Comparison of ENCODE assay signal across 18 cellular contexts in genomic region chr11:62875698-62876483, GRCh38. TPM values are rescaled to one million over a fixed set of nuclear protein-coding genes. Genes with fewer than 3 reads are reported as not detected.
DNase-seq lines count a peak whose midpoint lies in the region; ATAC-seq and TF ChIP-seq lines count a peak whose summit lies in the region.
"Had no signal": no experiment of that assay in that cellular context is flagged by ENCODE, and none has a peak within 500 bp of the region (broad histone marks: within the 10 kb centered on the region; RNA-seq: fewer than 3 reads in every experiment).

No MANE protein-coding gene starts in this region.

- intact Hi-C loops in prostate gland (cut with DNase I), result no loop called here

- no peak for ATAC-seq in SK-N-SH treated with all-trans-retinoic acid at 6 μM for 48 hours
- ATAC-seq in GM18519 (IDR thresholded peaks at IDR 0.05; ENCODE audit: low FRiP score, unreplicated experiment), result no peak
- ATAC-seq in GM19455 (IDR thresholded peaks at IDR 0.05; ENCODE audit: unreplicated experiment), result no peak
- ATAC-seq: mucosa of descending colon had no signal

- H3K4me2 ChIP-seq in SK-N-SH, result no peak overlapping the region

- no peaks in the 10 kb centered on the region for H4K20me1 ChIP-seq in SK-N-SH (ENCODE audit: insufficient read depth)

- TF ChIP-seq EP300 in SK-N-SH (IDR thresholded peaks at IDR 0.05; ENCODE audit: borderline replicate concordance in 1 of 2, low read depth in 1 of 2, low read length in 1 of 2), result no peak

- no peak for TF ChIP-seq CTCF in SK-N-SH (IDR thresholded peaks at IDR 0.05)
- TF ChIP-seq CTCF in prostate gland (IDR thresholded peaks at IDR 0.05), result no peak

- H3K4me3 ChIP-seq in SK-N-SH (ENCODE audit: low read depth in 2 of 2, low read length in 1 of 2) (no peak overlapping the region), prostate gland (no peak overlapping the region)
- H3K4me3 ChIP-seq: dorsolateral prefrontal cortex, mucosa of descending colon, skin epidermis, thyroid gland had no signal

- DNase-seq in SK-N-SH, result no peak
- DNase-seq in epithelial cell of prostate (ENCODE audit: low read depth, low spot score), result no peak
- no peak for DNase-seq in prostate gland (ENCODE audit: low spot score)
- DNase-seq: 8988T; activated CD4-positive, alpha-beta T cell treated with anti-CD3 and anti-CD28 coated beads for 1 hour; activated naive CD4-positive, alpha-beta T cell treated with Interleukin-2 at 50 U/mL for 16 hours; dorsolateral prefrontal cortex; Kasumi-1; NCI-H1417 treated with DMSO at 0.1 percent for 48 hours; NK-92 treated with Interleukin-12 subunit alpha and Interleukin-12 subunit beta, amount 100 ng/mL, for 24 hours; thyroid gland had no signal

- H3K4me1 ChIP-seq in SK-N-SH (ENCODE audit: control insufficient read depth in 1 of 2, insufficient read depth in 2 of 2, low read depth in 1 of 2, low read length in 1 of 2) (peaks cover 13 to 14% of the 10 kb centered on the region in 2 experiments), prostate gland (replicated peaks) (peaks cover 16% of the 10 kb centered on the region)

- no peak overlapping the region for H3K27ac ChIP-seq in SK-N-SH (ENCODE audit: low read depth in 2 of 2, low read length in 1 of 2)
- peak overlapping the region; percentile 32 for H3K27ac ChIP-seq in epithelial cell of prostate
- H3K27ac ChIP-seq in prostate gland, result peak overlapping the region in 1 of 2 donors; percentile 47
- H3K27ac ChIP-seq: dorsolateral prefrontal cortex, thyroid gland had no signal

- no peak overlapping the region for H3K9ac ChIP-seq in SK-N-SH

- CTCF ChIA-PET in SK-N-SH (lab: Yijun Ruan, JAX), result interaction anchor here (0.7 to 2.6 kb wide), 4 partner anchors 8 to 89 kb away, joined by 3 to 13 read pairs (median 4); partner anchors contain the start of gene TMEM179B

- no peak for TF ChIP-seq POLR2A in prostate gland (IDR thresholded peaks at IDR 0.05)

- H3F3A ChIP-seq in SK-N-SH (replicated peaks; ENCODE audit: insufficient read depth), result peaks cover 25% of the 10 kb centered on the region

- peaks cover 15% of the 10 kb centered on the region; the same call in 1 of the 2 replicates for H3K79me2 ChIP-seq in SK-N-SH (ENCODE audit: insufficient read depth)

- no peak overlapping the region for H2AFZ ChIP-seq in SK-N-SH (ENCODE audit: low read depth)

- POLR2A ChIA-PET in SK-N-SH (lab: Yijun Ruan, JAX), result interaction anchor here (2.5 kb wide), 1 partner anchor 35 kb away, joined by 7 read pairs; no protein-coding TSS in a partner anchor

- H3K27me3 ChIP-seq in SK-N-SH (ENCODE audit: insufficient read depth) (no peaks in the 10 kb centered on the region), prostate gland (replicated peaks; ENCODE audit: insufficient read depth) (no peaks in the 10 kb centered on the region)
- H3K27me3 ChIP-seq: dorsolateral prefrontal cortex, thyroid gland had no signal

- no peaks in the 10 kb centered on the region for H3K9me3 ChIP-seq in SK-N-SH
- H3K9me3 ChIP-seq in prostate gland, result no peaks in the 10 kb centered on the region
- H3K9me3 ChIP-seq: mucosa of descending colon, thyroid gland had no signal

- peak; percentile 7; the same call in 1 of the 2 replicates for TF ChIP-seq RAD21 in SK-N-SH (IDR thresholded peaks at IDR 0.05; ENCODE audit: low read length)

- H3K36me3 ChIP-seq in SK-N-SH (replicated peaks in 1 of 2; ENCODE audit: control insufficient read depth in 1 of 2, insufficient read depth in 2 of 2, low read length in 1 of 2) (peaks cover 0 to 3% of the 10 kb centered on the region in 2 experiments), prostate gland (no peaks in the 10 kb centered on the region)
- H3K36me3 ChIP-seq: thyroid gland had no signal

- no peaks in the 10 kb centered on the region for H3K9me2 ChIP-seq in SK-N-SH

- 98% methylated on average over 7 of the region's 7 CpGs for WGBS in SK-N-SH (ENCODE audit: low lambda C conversion rate)
- 94% methylated on average over 7 of the region's 7 CpGs for WGBS in prostate gland

TF ChIP-seq in SK-N-SH, 30 proteins besides CTCF, POLR2A, EP300 and RAD21:
- TF ChIP-seq YY1 (IDR thresholded peaks at IDR 0.05; ENCODE audit: low read depth) (no peak), JUND (IDR thresholded peaks at IDR 0.05) (no peak), FOXJ3 (CRISPR knock-in tag; IDR thresholded peaks at IDR 0.05) (no peak), NFIC (IDR thresholded peaks at IDR 0.05; ENCODE audit: borderline replicate concordance) (no peak), RCOR1 (IDR thresholded peaks at IDR 0.05; ENCODE audit: low read length) (no peak), ZBTB33 (IDR thresholded peaks at IDR 0.05; ENCODE audit: borderline replicate concordance, low read depth) (no peak), MXI1 (IDR thresholded peaks at IDR 0.05; ENCODE audit: low read depth, low read length) (no peak)

TF ChIP-seq in SK-N-SH treated with all-trans-retinoic acid at 6 μM for 48 hours, 23 proteins besides CTCF, POLR2A, EP300 and RAD21:
- no peak for TF ChIP-seq OSR1 (CRISPR knock-in tag; IDR thresholded peaks at IDR 0.05)

RNA-seq across cellular contexts. Expression of gene SLC3A2, which starts 4.8 kb away (rescaled TPM):
- polyA plus RNA-seq in SK-N-SH (2012; rRNA removed), result 212 and 308 TPM in 2 replicates
- 158 and 172 TPM in 2 replicates for polyA plus RNA-seq in SK-N-SH (2012; cell fraction: cytosol; rRNA removed)
- 372 and 424 TPM in 2 replicates for polyA plus RNA-seq in SK-N-SH (2012; cell fraction: nucleus; rRNA removed)
- total RNA-seq in prostate gland, result 100 to 1,000 TPM; 158 to 235 TPM

RNA-seq across cellular contexts. Expression of gene WDR74, which starts 36.5 kb away (rescaled TPM):
- polyA plus RNA-seq in SK-N-SH (2012; rRNA removed), result 132 TPM in 2 replicates
- 57.7 and 95.4 TPM in 2 replicates for polyA plus RNA-seq in SK-N-SH (2012; cell fraction: cytosol; rRNA removed)
- 195 and 221 TPM in 2 replicates for polyA plus RNA-seq in SK-N-SH (2012; cell fraction: nucleus; rRNA removed)
- total RNA-seq in prostate gland, result 10 to 100 TPM; 44.5 to 46.1 TPM

RNA-seq across cellular contexts. Expression of gene TEX54, which starts 43.2 kb away (rescaled TPM):
- not detected in 2 replicates for polyA plus RNA-seq in SK-N-SH (2012; rRNA removed)
- polyA plus RNA-seq in SK-N-SH (2012; cell fraction: cytosol; rRNA removed), result not detected in 2 replicates
- not detected in 2 replicates for polyA plus RNA-seq in SK-N-SH (2012; cell fraction: nucleus; rRNA removed)
- not detected for total RNA-seq in prostate gland
- total RNA-seq: mucosa of descending colon, osteoblast, thyroid gland had no signal

RNA-seq across cellular contexts. Expression of gene STX5, which starts 44.0 kb away (rescaled TPM):
- 24.2 and 27.4 TPM in 2 replicates for polyA plus RNA-seq in SK-N-SH (2012; rRNA removed)
- polyA plus RNA-seq in SK-N-SH (2012; cell fraction: cytosol; rRNA removed), result 15.8 and 24.5 TPM in 2 replicates
- 14.1 and 24.6 TPM in 2 replicates for polyA plus RNA-seq in SK-N-SH (2012; cell fraction: nucleus; rRNA removed)
- 10 to 100 TPM; 34.5 to 57.5 TPM for total RNA-seq in prostate gland

RNA-seq across cellular contexts. Expression of gene CHRM1, which starts 45.3 kb away (rescaled TPM):
- polyA plus RNA-seq in SK-N-SH (2012; rRNA removed), result not detected in 2 replicates
- polyA plus RNA-seq in SK-N-SH (2012; cell fraction: cytosol; rRNA removed), result not detected in 2 replicates
- polyA plus RNA-seq in SK-N-SH (2012; cell fraction: nucleus; rRNA removed), result not detected in 2 replicates
- total RNA-seq in prostate gland, result 100 to 1,000 TPM in 1 of 2 donors, 10 to 100 TPM in 1; 38.1 to 107 TPM
- total RNA-seq: osteoblast, thyroid gland had no signal
- polyA plus RNA-seq: CD14-positive monocyte had no signal
